ENCODE assay signal across 1 cellular context in the genomic region with DNA sequence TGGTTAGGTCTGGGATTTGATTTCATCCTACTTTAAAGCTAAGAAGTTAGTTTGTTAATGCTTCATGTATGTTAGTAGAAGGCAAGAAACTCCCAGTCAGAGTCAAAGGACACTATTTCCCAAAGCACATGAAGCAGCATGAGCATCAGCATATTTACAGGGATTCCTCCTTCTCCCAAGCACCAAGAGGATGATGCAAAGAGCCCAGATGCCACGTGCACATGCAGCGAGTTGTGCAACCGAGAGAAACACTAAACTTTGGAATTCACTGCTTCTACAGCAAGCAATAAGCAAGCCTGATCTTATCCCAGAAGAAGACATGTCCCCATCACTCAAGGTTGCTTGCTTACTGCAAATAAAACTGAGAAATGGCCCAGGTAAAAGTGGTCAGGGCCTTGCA.
TF ChIP-seq lines count a peak whose summit lies in the region.

No MANE protein-coding gene starts in this region.

TF ChIP-seq in WTC11, 78 proteins besides CTCF, POLR2A, EP300 and RAD21:
- TF ChIP-seq ETV6 (CRISPR knock-in tag; IDR thresholded peaks at IDR 0.05) = no peak
- TF ChIP-seq CBFB (CRISPR knock-in tag; IDR thresholded peaks at IDR 0.05; ENCODE audit: low read depth) = no peak
- TF ChIP-seq NFYB (CRISPR knock-in tag; conservative IDR thresholded peaks at IDR 0.05; ENCODE audit: low read depth) = no peak
- TF ChIP-seq TCF7 (CRISPR knock-in tag; IDR thresholded peaks at IDR 0.05; ENCODE audit: low read depth) = no peak
- no peak for TF ChIP-seq TP53 (CRISPR knock-in tag; IDR thresholded peaks at IDR 0.05)
- TF ChIP-seq ZSCAN18 (CRISPR knock-in tag; IDR thresholded peaks at IDR 0.05) = no peak
- no peak for TF ChIP-seq HMGA2 (CRISPR knock-in tag; IDR thresholded peaks at IDR 0.05)
- TF ChIP-seq, protein P1, sequence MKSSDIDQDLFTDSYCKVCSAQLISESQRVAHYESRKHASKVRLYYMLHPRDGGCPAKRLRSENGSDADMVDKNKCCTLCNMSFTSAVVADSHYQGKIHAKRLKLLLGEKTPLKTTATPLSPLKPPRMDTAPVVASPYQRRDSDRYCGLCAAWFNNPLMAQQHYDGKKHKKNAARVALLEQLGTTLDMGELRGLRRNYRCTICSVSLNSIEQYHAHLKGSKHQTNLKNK (CRISPR knock-in tag; IDR thresholded peaks at IDR 0.05) = no peak
- no peak for TF ChIP-seq ZBTB43 (CRISPR knock-in tag; IDR thresholded peaks at IDR 0.05)
- no peak for TF ChIP-seq SP1 (CRISPR knock-in tag; conservative IDR thresholded peaks at IDR 0.05)
- no peak for TF ChIP-seq SMAD3 (CRISPR knock-in tag; IDR thresholded peaks at IDR 0.05; ENCODE audit: borderline replicate concordance)
- TF ChIP-seq ZNF532 (CRISPR knock-in tag; IDR thresholded peaks at IDR 0.05; ENCODE audit: borderline replicate concordance) = no peak
- no peak for TF ChIP-seq AR (CRISPR knock-in tag; IDR thresholded peaks at IDR 0.05)
- TF ChIP-seq FOXP1 (CRISPR knock-in tag; IDR thresholded peaks at IDR 0.05; ENCODE audit: borderline replicate concordance) = no peak
